16 cellular contexts compared by ENCODE assay signal in the genomic region with DNA sequence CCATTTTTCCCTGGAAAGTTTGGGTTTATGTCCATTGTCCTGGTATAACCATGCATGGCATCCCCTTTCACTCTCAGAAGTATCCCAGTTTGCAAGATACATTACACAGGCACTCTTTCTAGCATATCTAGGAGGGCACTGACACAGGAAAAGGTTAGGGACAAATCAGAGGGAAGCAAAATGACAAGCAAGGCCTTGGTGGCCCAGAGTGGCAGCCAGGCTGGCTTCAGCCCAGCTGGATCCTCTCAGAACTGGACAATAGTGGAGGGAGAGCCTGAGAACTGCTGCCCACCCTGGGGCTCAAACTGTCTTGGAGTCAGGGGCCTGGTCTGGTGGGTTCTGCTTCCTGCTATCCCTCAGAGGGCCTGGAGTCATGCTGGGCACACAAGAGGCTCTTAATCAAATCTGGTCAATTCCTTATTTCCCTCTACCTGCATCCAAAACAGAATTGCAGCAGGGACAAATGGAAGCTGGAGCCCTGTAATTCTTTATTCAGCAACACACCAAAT. TPM values are rescaled to one million over a fixed set of nuclear protein-coding genes. Genes with fewer than 3 reads are reported as not detected.
A peak's percentile ranks its signal among the peaks of the same experiment; 100 is the strongest.
DNase-seq lines count a peak whose midpoint lies in the region; ATAC-seq and TF ChIP-seq lines count a peak whose summit lies in the region.
"Had no signal": no experiment of that assay in that cellular context is flagged by ENCODE, and none has a peak within 500 bp of the region (broad histone marks: within the 10 kb centered on the region; RNA-seq: fewer than 3 reads in every experiment).

No MANE protein-coding gene starts in this region.

- H3K27me3 Mint-ChIP-seq in activated T-cell treated with anti-CD3 and anti-CD28 coated beads, Interleukin-2, amount 50 U/mL, for 72 hours (ENCODE audit: low read depth), result peaks cover 17% of the 10 kb centered on the region
- H3K27me3 Mint-ChIP-seq in activated T-helper 17 cell treated with anti-CD3 and anti-CD28 coated beads, Interleukin-2, amount 50 U/mL, for 72 hours, result peaks cover 3% of the 10 kb centered on the region

- peaks cover 26 to 43% of the 10 kb centered on the region in 2 donors for H3K36me3 Mint-ChIP-seq in activated T-cell treated with anti-CD3 and anti-CD28 coated beads, Interleukin-2, amount 50 U/mL, for 72 hours (ENCODE audit: insufficient read depth in 2 of 2)
- H3K36me3 Mint-ChIP-seq in activated T-helper 17 cell treated with anti-CD3 and anti-CD28 coated beads, Interleukin-2, amount 50 U/mL, for 72 hours (ENCODE audit: low read depth), result peaks cover 75% of the 10 kb centered on the region
- H3K36me3 Mint-ChIP-seq: memory B cell had no signal

- peak overlapping the region; percentile 94 for H3K4me3 ChIP-seq in fibroblast of the aortic adventitia (ENCODE audit: low read depth, low read length)
- H3K4me3 ChIP-seq in suprapubic skin, result peak overlapping the region; percentile 67
- H3K4me3 ChIP-seq: body of pancreas had no signal

- no peaks in the 10 kb centered on the region for H3K9me3 ChIP-seq in suprapubic skin
- H3K9me3 ChIP-seq: body of pancreas had no signal

- TF ChIP-seq EP300 in suprapubic skin (IDR thresholded peaks at IDR 0.05), result no peak

- H3K4me3 Mint-ChIP-seq in activated T-cell treated with anti-CD3 and anti-CD28 coated beads, Interleukin-2, amount 50 U/mL, for 72 hours, result peak overlapping the region; percentile 86 to 98
- H3K4me3 Mint-ChIP-seq in activated T-helper 17 cell treated with anti-CD3 and anti-CD28 coated beads, Interleukin-2, amount 50 U/mL, for 72 hours, result peak overlapping the region; percentile 99
- H3K4me3 Mint-ChIP-seq: memory B cell, neural crest cell had no signal

- DNase-seq in activated T-cell treated with anti-CD3 and anti-CD28 coated beads, Interleukin-2, amount 50 U/mL, for 72 hours, result no peak
- DNase-seq in activated T-cell treated with anti-CD3 and anti-CD28 coated beads, Interleukin-2, amount 50 U/mL, for 1 hour, result no peak
- DNase-seq in fibroblast of the aortic adventitia (ENCODE audit: low read depth), result no peak
- DNase-seq in suprapubic skin (ENCODE audit: low spot score in 2 of 2), result no peak
- DNase-seq in NCI-H774 (lab: John Stamatoyannopoulos, UW), result no peak
- no peak for DNase-seq in left lobe of liver (ENCODE audit: low spot score)
- DNase-seq: body of pancreas; GDM1; NCI-H146; NCI-H226; NK-92 treated with Interleukin-12 subunit alpha and Interleukin-12 subunit beta, amount 100 ng/mL, for 24 hours had no signal

- no peaks in the 10 kb centered on the region for H3K27me3 ChIP-seq in suprapubic skin
- H3K27me3 ChIP-seq: body of pancreas had no signal

- TF ChIP-seq POLR2A in suprapubic skin (IDR thresholded peaks at IDR 0.05), result no peak

- no peak overlapping the region for H3K27ac Mint-ChIP-seq in activated T-cell treated with anti-CD3 and anti-CD28 coated beads, Interleukin-2, amount 50 U/mL, for 72 hours
- peak overlapping the region; percentile 52 for H3K27ac Mint-ChIP-seq in activated T-helper 17 cell treated with anti-CD3 and anti-CD28 coated beads, Interleukin-2, amount 50 U/mL, for 72 hours
- H3K27ac Mint-ChIP-seq: memory B cell had no signal

- H3K36me3 ChIP-seq in suprapubic skin, result no peaks in the 10 kb centered on the region

- H3K9me3 Mint-ChIP-seq in activated T-cell treated with anti-CD3 and anti-CD28 coated beads, Interleukin-2, amount 50 U/mL, for 72 hours, result no peaks in the 10 kb centered on the region
- no peaks in the 10 kb centered on the region for H3K9me3 Mint-ChIP-seq in activated T-helper 17 cell treated with anti-CD3 and anti-CD28 coated beads, Interleukin-2, amount 50 U/mL, for 72 hours
- H3K9me3 Mint-ChIP-seq: memory B cell, neural crest cell had no signal

- TF ChIP-seq CTCF in fibroblast of the aortic adventitia (IDR thresholded peaks at IDR 0.05; ENCODE audit: insufficient read depth, low read length) (no peak), suprapubic skin (IDR thresholded peaks at IDR 0.05) (no peak)

- H3K4me1 Mint-ChIP-seq in activated T-cell treated with anti-CD3 and anti-CD28 coated beads, Interleukin-2, amount 50 U/mL, for 72 hours (ENCODE audit: low read depth), result peaks cover 67% of the 10 kb centered on the region
- H3K4me1 Mint-ChIP-seq in activated T-helper 17 cell treated with anti-CD3 and anti-CD28 coated beads, Interleukin-2, amount 50 U/mL, for 72 hours, result peaks cover 40% of the 10 kb centered on the region

- peaks cover 57% of the 10 kb centered on the region for H3K4me1 ChIP-seq in suprapubic skin

- H3K27ac ChIP-seq in suprapubic skin, result no peak overlapping the region
- H3K27ac ChIP-seq: body of pancreas had no signal

- no peak for ATAC-seq in activated T-cell treated with anti-CD3 and anti-CD28 coated beads, Interleukin-2, amount 50 U/mL, for 72 hours (replicated peaks in 1 of 2)
- no peak for ATAC-seq in activated T-helper 17 cell treated with anti-CD3 and anti-CD28 coated beads, Interleukin-2, amount 50 U/mL, for 72 hours (replicated peaks)
- ATAC-seq in GM21447 (IDR thresholded peaks at IDR 0.05; ENCODE audit: unreplicated experiment) (no peak), left lobe of liver (no peak)
- ATAC-seq: body of pancreas, esophagus mucosa had no signal

RNA-seq across cellular contexts. Expression of a gene that starts 2.6 kb away (rescaled TPM):
- 100 to 1,000 TPM; 217 to 224 TPM for total RNA-seq in activated T-cell treated with anti-CD3 and anti-CD28 coated beads, Interleukin-2, amount 50 U/mL, for 72 hours
- 100 to 1,000 TPM in 1 of 2 donors, 10 to 100 TPM in 1; 70.9 to 182 TPM for total RNA-seq in activated T-helper 17 cell treated with anti-CD3 and anti-CD28 coated beads, Interleukin-2, amount 50 U/mL, for 72 hours
- total RNA-seq in fibroblast of the aortic adventitia (ENCODE audit: low replicate concordance), result 5.0 and 12.5 TPM in 2 replicates
- 10 to 100 TPM; 36.7 to 47.9 (median 41.2) TPM for total RNA-seq in suprapubic skin
- total RNA-seq in left lobe of liver, result 0.28 TPM
- total RNA-seq: neural crest cell had no signal
